24 cellular contexts compared by ENCODE assay signal in the genomic region with DNA sequence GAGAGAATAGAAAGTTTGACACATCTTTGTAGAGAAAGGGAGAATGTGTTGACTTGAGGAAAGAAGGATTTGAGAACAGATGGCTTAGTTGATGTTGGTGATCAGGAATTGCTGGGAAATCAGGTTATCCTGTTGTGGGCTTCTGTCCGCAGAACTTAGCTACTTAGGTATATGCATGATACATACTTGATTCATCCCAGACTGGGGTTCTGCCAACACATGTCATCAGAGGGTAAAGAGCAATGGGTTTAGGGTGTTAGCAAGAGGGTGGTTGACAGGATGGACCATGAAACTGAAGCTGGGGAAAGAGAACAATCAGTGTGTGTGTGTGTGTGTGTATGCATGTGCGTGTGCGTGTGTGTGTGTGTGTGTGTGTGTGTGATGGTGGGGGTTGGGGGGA. TPM values are rescaled to one million over a fixed set of nuclear protein-coding genes. Genes with fewer than 3 reads are reported as not detected.
DNase-seq lines count a peak whose midpoint lies in the region; ATAC-seq and TF ChIP-seq lines count a peak whose summit lies in the region.
"Had no signal": no experiment of that assay in that cellular context is flagged by ENCODE, and none has a peak within 500 bp of the region (broad histone marks: within the 10 kb centered on the region; RNA-seq: fewer than 3 reads in every experiment).

No MANE protein-coding gene starts in this region.

- no peak for ATAC-seq in right cardiac atrium
- ATAC-seq: GM23338 had no signal

- peaks cover 2% of the 10 kb centered on the region for H3K27me3 Mint-ChIP-seq in endodermal cell (ENCODE audit: insufficient read depth)

- no peaks in the 10 kb centered on the region for H3K9me3 Mint-ChIP-seq in endodermal cell
- H3K9me3 Mint-ChIP-seq: GM23338 had no signal

- TF ChIP-seq POLR2A in esophagus muscularis mucosa (IDR thresholded peaks at IDR 0.05; ENCODE audit: low read depth) (no peak), sigmoid colon (IDR thresholded peaks at IDR 0.05) (no peak)

- H3K4me1 ChIP-seq in esophagus muscularis mucosa, result no peaks in the 10 kb centered on the region
- H3K4me1 ChIP-seq in sigmoid colon, result no peaks in the 10 kb centered on the region
- H3K4me1 ChIP-seq in endodermal cell (ENCODE audit: control insufficient read depth, insufficient read depth, low read length), result no peaks in the 10 kb centered on the region
- H3K4me1 ChIP-seq in right cardiac atrium (ENCODE audit: control insufficient read depth, insufficient read depth, low read length), result no peaks in the 10 kb centered on the region
- H3K4me1 ChIP-seq: HAP-1 had no signal

- TF ChIP-seq EP300 in esophagus muscularis mucosa (IDR thresholded peaks at IDR 0.05) (no peak), sigmoid colon (IDR thresholded peaks at IDR 0.05) (no peak)

- no peak overlapping the region for H3K4me3 Mint-ChIP-seq in endodermal cell
- H3K4me3 Mint-ChIP-seq: CD4-positive, alpha-beta memory T cell; GM23338 had no signal

- H3K4me3 ChIP-seq in esophagus muscularis mucosa (no peak overlapping the region), sigmoid colon (no peak overlapping the region), endodermal cell (ENCODE audit: low read length) (no peak overlapping the region), right cardiac atrium (ENCODE audit: low read length) (no peak overlapping the region)
- H3K4me3 ChIP-seq: BLaER1 treated with 17β-estradiol and CSF1 and Interleukin-3, amounts not matched to agents 10 nM and 100 nM; GM23338; HAP-1 had no signal

- peaks cover 0 to 8% (median 0%) of the 10 kb centered on the region in 4 donors for H3K27me3 ChIP-seq in esophagus muscularis mucosa
- no peaks in the 10 kb centered on the region for H3K27me3 ChIP-seq in sigmoid colon
- no peaks in the 10 kb centered on the region for H3K27me3 ChIP-seq in endodermal cell (ENCODE audit: control insufficient read depth, insufficient read depth, low read length, poor library complexity, severe bottlenecking)
- H3K27me3 ChIP-seq in right cardiac atrium (ENCODE audit: control insufficient read depth, insufficient read depth), result no peaks in the 10 kb centered on the region
- H3K27me3 ChIP-seq: BLaER1 treated with 17β-estradiol and CSF1 and Interleukin-3, amounts not matched to agents 10 nM and 100 nM had no signal

- TF ChIP-seq CTCF in RWPE1 (conservative IDR thresholded peaks at IDR 0.05; ENCODE audit: low read depth) (no peak), esophagus muscularis mucosa (IDR thresholded peaks at IDR 0.05) (no peak), sigmoid colon (IDR thresholded peaks at IDR 0.05) (no peak), endodermal cell (conservative IDR thresholded peaks at IDR 0.05) (no peak)

- no peaks in the 10 kb centered on the region for H3K36me3 ChIP-seq in esophagus muscularis mucosa
- no peaks in the 10 kb centered on the region for H3K36me3 ChIP-seq in sigmoid colon
- no peaks in the 10 kb centered on the region for H3K36me3 ChIP-seq in endodermal cell (ENCODE audit: control insufficient read depth, insufficient read depth, low read length)
- H3K36me3 ChIP-seq: BLaER1 treated with 17β-estradiol and CSF1 and Interleukin-3, amounts not matched to agents 10 nM and 100 nM; HAP-1 had no signal

- no peaks in the 10 kb centered on the region for H3K9me3 ChIP-seq in esophagus muscularis mucosa
- H3K9me3 ChIP-seq in sigmoid colon, result no peaks in the 10 kb centered on the region
- no peaks in the 10 kb centered on the region for H3K9me3 ChIP-seq in endodermal cell (ENCODE audit: control insufficient read depth, low read length)
- H3K9me3 ChIP-seq in right cardiac atrium (ENCODE audit: control insufficient read depth, low read length), result no peaks in the 10 kb centered on the region
- H3K9me3 ChIP-seq: BLaER1 treated with 17β-estradiol and CSF1 and Interleukin-3, amounts not matched to agents 10 nM and 100 nM; HAP-1 had no signal

- H3K27ac ChIP-seq in RWPE1 (no peak overlapping the region), esophagus muscularis mucosa (replicated peaks in 1 of 4) (no peak overlapping the region), sigmoid colon (no peak overlapping the region), endodermal cell (ENCODE audit: low read depth, low read length) (no peak overlapping the region), right cardiac atrium (ENCODE audit: low read length) (no peak overlapping the region)
- H3K27ac ChIP-seq: 22Rv1; BLaER1 treated with 17β-estradiol and CSF1 and Interleukin-3, amounts not matched to agents 10 nM and 100 nM had no signal

- WGBS in esophagus muscularis mucosa, result 91% methylated on average over 3 of the region's 3 CpGs
- WGBS in sigmoid colon, 2 donors, result 88 to 94% methylated on average over 3 of the region's 3 CpGs
- WGBS in endodermal cell (ENCODE audit: insufficient coverage in 1 of 2, insufficient read length in 1 of 2), 2 experiments, result 77 to 80% methylated on average over 2 to 3 of the region's 3 CpGs
- WGBS in right cardiac atrium, result 96% methylated on average over 3 of the region's 3 CpGs

- POLR2A ChIA-PET in RWPE1 (lab: Yijun Ruan, JAX; ENCODE audit: low non-redundant PET), result interaction anchor here (0.5 kb wide), 1 partner anchor 486 kb away, joined by 5 read pairs; no protein-coding TSS in a partner anchor

- peaks cover 5% of the 10 kb centered on the region for H3K4me1 Mint-ChIP-seq in endodermal cell
- H3K4me1 Mint-ChIP-seq: CD4-positive, alpha-beta memory T cell; GM23338 had no signal

- DNase-seq in NCI-H82 (lab: John Stamatoyannopoulos, UW), result peak; percentile 22
- no peak for DNase-seq in NCI-H82 treated with DMSO at 0.1 percent for 48 hours (lab: John Stamatoyannopoulos, UW; ENCODE audit: unreplicated experiment)
- peak; percentile 77 for DNase-seq in RWPE1 (ENCODE audit: low spot score)
- DNase-seq in esophagus muscularis mucosa (ENCODE audit: extremely low spot score), result peak; percentile 34
- DNase-seq in sigmoid colon, result no peak
- no peak for DNase-seq in endodermal cell
- DNase-seq in NCI-H2227 (lab: John Stamatoyannopoulos, UW; ENCODE audit: unreplicated experiment), result no peak
- no peak for DNase-seq in right cardiac atrium
- DNase-seq: ACHN; CD4-positive, alpha-beta memory T cell; DMS153; IMR-90; MM.1S; NCI-H1092 treated with DMSO at 0.1 percent for 48 hours; NCI-H146; NCI-H2029; NCI-H345; NCI-H524; NCI-H774; SHP77 had no signal

- intact Hi-C loops in esophagus muscularis mucosa (cut with DNase I) (no loop called here), sigmoid colon (cut with DNase I) (no loop called here), right cardiac atrium (cut with DNase I) (no loop called here)

- H3K9ac ChIP-seq in endodermal cell (ENCODE audit: extremely low read depth, low read length, poor library complexity, severe bottlenecking), result no peak overlapping the region
- H3K9ac ChIP-seq: BLaER1 treated with 17β-estradiol and CSF1 and Interleukin-3, amounts not matched to agents 10 nM and 100 nM had no signal

- H3K27ac Mint-ChIP-seq in endodermal cell, result no peak overlapping the region
- H3K27ac Mint-ChIP-seq: CD4-positive, alpha-beta memory T cell; GM23338 had no signal

- CTCF ChIA-PET in RWPE1 (lab: Yijun Ruan, JAX), result interaction anchor here (0.6 kb wide), 1 partner anchor 30 kb away, joined by 7 read pairs; no protein-coding TSS in a partner anchor

- H3K36me3 Mint-ChIP-seq in endodermal cell (ENCODE audit: low read depth), result no peaks in the 10 kb centered on the region
- H3K36me3 Mint-ChIP-seq: CD4-positive, alpha-beta memory T cell had no signal

RNA-seq across cellular contexts. Expression of a gene that starts 50.6 kb away (rescaled TPM):
- 10 to 100 TPM; 30.5 to 41.5 (median 34.9) TPM for total RNA-seq in esophagus muscularis mucosa
- 10 to 100 TPM; 36.3 to 53.2 (median 43.7) TPM for total RNA-seq in sigmoid colon
- 10 to 100 TPM; 22.7 to 43.6 (median 27.6) TPM for polyA plus RNA-seq in sigmoid colon
- 10 to 100 TPM; 66.6 to 72.5 TPM for total RNA-seq in endodermal cell
- polyA plus RNA-seq in endodermal cell (2013, experiment 1 of 2), result 126 TPM
- polyA plus RNA-seq in endodermal cell (2013, experiment 2 of 2), result 112 TPM
- total RNA-seq in right cardiac atrium, result 10 to 100 TPM; 26.4 to 33.0 (median 28.9) TPM
- 19.2 TPM for polyA plus RNA-seq in right cardiac atrium

Comparison
In these comparisons a context has a peak if more than half of its experiments do, and no peak if none do; other contexts are left out.
1. DNase-seq: peak in NCI-H82 (single experiment), RWPE1 (single experiment) and esophagus muscularis mucosa (single experiment); none in NCI-H82 treated with DMSO at 0.1 percent for 48 hours (single experiment), sigmoid colon (single experiment), endodermal cell (single experiment), NCI-H2227 (single experiment) and right cardiac atrium (0 of 3).